ENCODE assay signal across 2 cellular contexts in genomic region chr3:40841570-40842109, GRCh38.
TF ChIP-seq lines count a peak whose summit lies in the region.

No MANE protein-coding gene starts in this region.

TF ChIP-seq in HepG2, 621 proteins besides CTCF, POLR2A, EP300 and RAD21 (continued from another document and continues in another):
- no peak for TF ChIP-seq CREB3 (CRISPR knock-in tag; IDR thresholded peaks at IDR 0.05)
- no peak for TF ChIP-seq ZFAT (CRISPR knock-in tag; conservative IDR thresholded peaks at IDR 0.05)
- peak; percentile 55; the same call in 1 of the 2 replicates for TF ChIP-seq HNF4A (CRISPR knock-in tag; IDR thresholded peaks at IDR 0.05)
- TF ChIP-seq, protein P1, sequence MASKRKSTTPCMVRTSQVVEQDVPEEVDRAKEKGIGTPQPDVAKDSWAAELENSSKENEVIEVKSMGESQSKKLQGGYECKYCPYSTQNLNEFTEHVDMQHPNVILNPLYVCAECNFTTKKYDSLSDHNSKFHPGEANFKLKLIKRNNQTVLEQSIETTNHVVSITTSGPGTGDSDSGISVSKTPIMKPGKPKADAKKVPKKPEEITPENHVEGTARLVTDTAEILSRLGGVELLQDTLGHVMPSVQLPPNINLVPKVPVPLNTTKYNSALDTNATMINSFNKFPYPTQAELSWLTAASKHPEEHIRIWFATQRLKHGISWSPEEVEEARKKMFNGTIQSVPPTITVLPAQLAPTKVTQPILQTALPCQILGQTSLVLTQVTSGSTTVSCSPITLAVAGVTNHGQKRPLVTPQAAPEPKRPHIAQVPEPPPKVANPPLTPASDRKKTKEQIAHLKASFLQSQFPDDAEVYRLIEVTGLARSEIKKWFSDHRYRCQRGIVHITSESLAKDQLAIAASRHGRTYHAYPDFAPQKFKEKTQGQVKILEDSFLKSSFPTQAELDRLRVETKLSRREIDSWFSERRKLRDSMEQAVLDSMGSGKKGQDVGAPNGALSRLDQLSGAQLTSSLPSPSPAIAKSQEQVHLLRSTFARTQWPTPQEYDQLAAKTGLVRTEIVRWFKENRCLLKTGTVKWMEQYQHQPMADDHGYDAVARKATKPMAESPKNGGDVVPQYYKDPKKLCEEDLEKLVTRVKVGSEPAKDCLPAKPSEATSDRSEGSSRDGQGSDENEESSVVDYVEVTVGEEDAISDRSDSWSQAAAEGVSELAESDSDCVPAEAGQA (IDR thresholded peaks at IDR 0.05; ENCODE audit: low read depth), result no peak
- TF ChIP-seq, protein P1 (CRISPR knock-in tag; IDR thresholded peaks at IDR 0.05; ENCODE audit: borderline replicate concordance), result no peak
- TF ChIP-seq ZNF30 (CRISPR knock-in tag; IDR thresholded peaks at IDR 0.05), result no peak
- no peak for TF ChIP-seq BRD4 (CRISPR knock-in tag; IDR thresholded peaks at IDR 0.05)
- TF ChIP-seq ATM (IDR thresholded peaks at IDR 0.05; ENCODE audit: borderline replicate concordance), result no peak
- no peak for TF ChIP-seq ZNF3 (CRISPR knock-in tag; IDR thresholded peaks at IDR 0.05)
- TF ChIP-seq JUND (CRISPR knock-in tag; IDR thresholded peaks at IDR 0.05), result no peak
- no peak for TF ChIP-seq THYN1 (CRISPR knock-in tag; IDR thresholded peaks at IDR 0.05; ENCODE audit: borderline replicate concordance, low read depth)
- TF ChIP-seq, protein P2, sequence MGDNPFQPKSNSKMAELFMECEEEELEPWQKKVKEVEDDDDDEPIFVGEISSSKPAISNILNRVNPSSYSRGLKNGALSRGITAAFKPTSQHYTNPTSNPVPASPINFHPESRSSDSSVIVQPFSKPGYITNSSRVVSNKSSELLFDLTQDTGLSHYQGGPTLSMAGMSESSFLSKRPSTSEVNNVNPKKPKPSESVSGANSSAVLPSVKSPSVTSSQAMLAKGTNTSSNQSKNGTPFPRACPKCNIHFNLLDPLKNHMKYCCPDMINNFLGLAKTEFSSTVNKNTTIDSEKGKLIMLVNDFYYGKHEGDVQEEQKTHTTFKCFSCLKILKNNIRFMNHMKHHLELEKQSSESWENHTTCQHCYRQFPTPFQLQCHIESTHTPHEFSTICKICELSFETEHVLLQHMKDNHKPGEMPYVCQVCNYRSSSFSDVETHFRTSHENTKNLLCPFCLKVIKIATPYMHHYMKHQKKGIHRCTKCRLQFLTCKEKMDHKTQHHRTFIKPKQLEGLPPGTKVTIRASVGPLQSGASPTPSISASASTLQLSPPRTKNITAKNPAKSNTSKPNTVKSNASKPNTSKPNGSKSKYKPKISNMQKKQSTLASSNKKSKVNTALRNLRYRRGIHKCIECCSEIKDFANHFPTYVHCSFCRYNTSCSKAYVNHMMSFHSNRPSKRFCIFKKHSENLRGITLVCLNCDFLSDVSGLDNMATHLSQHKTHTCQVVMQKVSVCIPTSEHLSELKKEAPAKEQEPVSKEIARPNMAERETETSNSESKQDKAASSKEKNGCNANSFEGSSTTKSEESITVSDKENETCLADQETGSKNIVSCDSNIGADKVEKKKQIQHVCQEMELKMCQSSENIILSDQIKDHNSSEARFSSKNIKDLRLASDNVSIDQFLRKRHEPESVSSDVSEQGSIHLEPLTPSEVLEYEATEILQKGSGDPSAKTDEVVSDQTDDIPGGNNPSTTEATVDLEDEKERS (CRISPR knock-in tag; IDR thresholded peaks at IDR 0.05), result no peak
- no peak for TF ChIP-seq GATA4 (IDR thresholded peaks at IDR 0.05; ENCODE audit: borderline replicate concordance, low read depth)
- no peak for TF ChIP-seq EED (CRISPR knock-in tag; IDR thresholded peaks at IDR 0.05)
- TF ChIP-seq ZNF577 (CRISPR knock-in tag; IDR thresholded peaks at IDR 0.05; ENCODE audit: borderline replicate concordance, low read depth), result no peak
- TF ChIP-seq NR2F2 (IDR thresholded peaks at IDR 0.05; ENCODE audit: borderline replicate concordance, low read depth), result 0 out of 2 replicates have a peak, but pooled peaks have one; percentile 52
- peak; percentile 76; the same call in 1 of the 2 replicates for TF ChIP-seq ZNF362 (CRISPR knock-in tag; IDR thresholded peaks at IDR 0.05; ENCODE audit: borderline replicate concordance)
- peak; percentile 72 for TF ChIP-seq RXRB (CRISPR knock-in tag; IDR thresholded peaks at IDR 0.05; ENCODE audit: borderline replicate concordance)

TF ChIP-seq in K562, 482 proteins besides CTCF, POLR2A, EP300 and RAD21 (continued from another document):
- TF ChIP-seq, protein P3, sequence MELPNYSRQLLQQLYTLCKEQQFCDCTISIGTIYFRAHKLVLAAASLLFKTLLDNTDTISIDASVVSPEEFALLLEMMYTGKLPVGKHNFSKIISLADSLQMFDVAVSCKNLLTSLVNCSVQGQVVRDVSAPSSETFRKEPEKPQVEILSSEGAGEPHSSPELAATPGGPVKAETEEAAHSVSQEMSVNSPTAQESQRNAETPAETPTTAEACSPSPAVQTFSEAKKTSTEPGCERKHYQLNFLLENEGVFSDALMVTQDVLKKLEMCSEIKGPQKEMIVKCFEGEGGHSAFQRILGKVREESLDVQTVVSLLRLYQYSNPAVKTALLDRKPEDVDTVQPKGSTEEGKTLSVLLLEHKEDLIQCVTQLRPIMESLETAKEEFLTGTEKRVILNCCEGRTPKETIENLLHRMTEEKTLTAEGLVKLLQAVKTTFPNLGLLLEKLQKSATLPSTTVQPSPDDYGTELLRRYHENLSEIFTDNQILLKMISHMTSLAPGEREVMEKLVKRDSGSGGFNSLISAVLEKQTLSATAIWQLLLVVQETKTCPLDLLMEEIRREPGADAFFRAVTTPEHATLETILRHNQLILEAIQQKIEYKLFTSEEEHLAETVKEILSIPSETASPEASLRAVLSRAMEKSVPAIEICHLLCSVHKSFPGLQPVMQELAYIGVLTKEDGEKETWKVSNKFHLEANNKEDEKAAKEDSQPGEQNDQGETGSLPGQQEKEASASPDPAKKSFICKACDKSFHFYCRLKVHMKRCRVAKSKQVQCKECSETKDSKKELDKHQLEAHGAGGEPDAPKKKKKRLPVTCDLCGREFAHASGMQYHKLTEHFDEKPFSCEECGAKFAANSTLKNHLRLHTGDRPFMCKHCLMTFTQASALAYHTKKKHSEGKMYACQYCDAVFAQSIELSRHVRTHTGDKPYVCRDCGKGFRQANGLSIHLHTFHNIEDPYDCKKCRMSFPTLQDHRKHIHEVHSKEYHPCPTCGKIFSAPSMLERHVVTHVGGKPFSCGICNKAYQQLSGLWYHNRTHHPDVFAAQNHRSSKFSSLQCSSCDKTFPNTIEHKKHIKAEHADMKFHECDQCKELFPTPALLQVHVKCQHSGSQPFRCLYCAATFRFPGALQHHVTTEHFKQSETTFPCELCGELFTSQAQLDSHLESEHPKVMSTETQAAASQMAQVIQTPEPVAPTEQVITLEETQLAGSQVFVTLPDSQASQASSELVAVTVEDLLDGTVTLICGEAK (IDR thresholded peaks at IDR 0.05), result peak; percentile 78
- TF ChIP-seq, protein P3 (CRISPR knock-in tag; IDR thresholded peaks at IDR 0.05), result no peak
